In the genomic region with DNA sequence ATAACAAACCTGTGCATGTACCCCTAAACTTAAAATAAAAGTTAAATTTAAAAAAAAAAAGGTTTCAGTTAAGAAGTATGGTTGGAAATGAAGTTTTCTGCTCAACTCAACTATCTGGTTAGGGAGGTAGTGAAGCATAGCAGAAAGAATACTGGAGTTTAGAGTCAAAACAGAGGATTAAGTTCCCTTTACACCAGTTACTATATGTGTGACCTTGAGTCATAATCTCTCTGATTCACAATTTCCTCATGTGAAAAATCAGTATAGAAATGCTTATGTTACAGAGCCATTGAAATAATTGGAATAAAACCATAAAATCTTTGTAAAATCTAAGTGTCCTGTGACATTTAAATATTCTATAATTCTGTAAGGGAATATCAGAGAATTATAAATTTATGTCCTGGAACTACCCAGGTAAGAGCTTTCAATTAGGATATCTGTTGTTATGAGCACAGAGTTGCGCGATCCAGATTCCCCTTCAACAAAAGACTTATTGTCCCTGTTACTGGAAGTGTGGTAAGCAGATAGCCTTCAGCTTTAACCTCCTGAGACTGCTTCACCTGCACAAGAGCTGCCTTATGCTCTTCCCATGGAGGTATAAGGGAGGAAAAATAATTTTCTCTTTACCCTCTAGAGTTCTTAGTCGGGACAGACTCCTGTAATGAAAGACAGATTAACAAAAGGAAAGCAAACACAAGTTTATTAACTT, we compare ENCODE assay signal across 20 cellular contexts.
DNase-seq lines count a peak whose midpoint lies in the region; ATAC-seq lines count a peak whose summit lies in the region.
"Had no signal": no experiment of that assay in that cellular context is flagged by ENCODE, and none has a peak within 500 bp of the region (broad histone marks: within the 10 kb centered on the region; RNA-seq: fewer than 3 reads in every experiment).

No MANE protein-coding gene starts in this region.

- DNase-seq in DMS53 (lab: John Stamatoyannopoulos, UW) (peak; percentile 4), DMS53 treated with DMSO at 0.1 percent for 48 hours (lab: John Stamatoyannopoulos, UW; ENCODE audit: unreplicated experiment) (no peak), amniotic epithelial cell (ENCODE audit: low read depth) (peak; percentile 1), glomerular visceral epithelial cell (ENCODE audit: extremely low spot score) (peak; percentile 8), NCI-H1105 treated with DMSO at 0.1 percent for 48 hours (lab: John Stamatoyannopoulos, UW) (no peak), NCI-H1092 (lab: John Stamatoyannopoulos, UW) (no peak), posterior cingulate gyrus (no peak)
- DNase-seq: CD4-positive, CD25-positive, alpha-beta regulatory T cell; GF-D8; GOT3; NCI-H1048; NCI-H1694; NCI-H2107; NCI-H345; NCI-H69; NK-92 treated with Interleukin-12 subunit alpha and Interleukin-12 subunit beta, amount 100 ng/mL, for 24 hours; OCI-M1; RPMI8226; SJCRH30 had no signal

- ATAC-seq in GM21528 (IDR thresholded peaks at IDR 0.05; ENCODE audit: low FRiP score, unreplicated experiment), result no peak

- intact Hi-C loops in posterior cingulate gyrus (cut with DNase I), result no loop called here

Comparison
In these comparisons a context has a peak if more than half of its experiments do, and no peak if none do; other contexts are left out.
1. DNase-seq: peak in DMS53 (single experiment), amniotic epithelial cell (single experiment) and glomerular visceral epithelial cell (single experiment); none in DMS53 treated with DMSO at 0.1 percent for 48 hours (single experiment), NCI-H1105 treated with DMSO at 0.1 percent for 48 hours (single experiment), NCI-H1092 (single experiment) and posterior cingulate gyrus (0 of 10).